In genomic region chr5:80008945-80009344, GRCh38 we compare ENCODE assay signal across 19 cellular contexts.
DNase-seq lines count a peak whose midpoint lies in the region; ATAC-seq lines count a peak whose summit lies in the region.
"Had no signal": no experiment of that assay in that cellular context is flagged by ENCODE, and none has a peak within 500 bp of the region (broad histone marks: within the 10 kb centered on the region; RNA-seq: fewer than 3 reads in every experiment).

No MANE protein-coding gene starts in this region.

- peak; percentile 73 for DNase-seq in astrocyte of the hippocampus (ENCODE audit: low read depth, low spot score)
- DNase-seq in inferior parietal cortex (ENCODE audit: extremely low spot score) = peak; percentile 35
- peak; percentile 11 for DNase-seq in pons (ENCODE audit: low spot score)
- peak; percentile 51 for DNase-seq in superior temporal gyrus (ENCODE audit: extremely low spot score)
- no peak for DNase-seq in NCI-H82 (lab: John Stamatoyannopoulos, UW)
- no peak for DNase-seq in activated CD4-positive, CD25-positive, alpha-beta regulatory T cell (lab: John Stamatoyannopoulos, UW)
- no peak for DNase-seq in activated CD8-positive, alpha-beta memory T cell treated with anti-CD3 and anti-CD28 coated beads, Interleukin-2, amount 50 U/mL, for 48 hours
- DNase-seq: C1 segment of cervical spinal cord; Calu3; CD4-positive, alpha-beta memory T cell; COR-L47; DMS79; EL; GDM1; GM23248; H7; HCEC 1CT had no signal

- no peak for ATAC-seq in HG03280 (IDR thresholded peaks at IDR 0.05; ENCODE audit: unreplicated experiment)
- ATAC-seq: GM12878 had no signal

Comparison
In these comparisons a context has a peak if more than half of its experiments do, and no peak if none do; other contexts are left out.
1. DNase-seq: peak in astrocyte of the hippocampus (single experiment), inferior parietal cortex (single experiment), pons (single experiment) and superior temporal gyrus (single experiment); none in NCI-H82 (single experiment), activated CD4-positive, CD25-positive, alpha-beta regulatory T cell (0 of 4) and activated CD8-positive, alpha-beta memory T cell treated with anti-CD3 and anti-CD28 coated beads, Interleukin-2, amount 50 U/mL, for 48 hours (single experiment).